ENCODE assay signal across 1 cellular context in genomic region chr5:18792145-18792544, GRCh38.
TF ChIP-seq lines count a peak whose summit lies in the region.

No MANE protein-coding gene starts in this region.

TF ChIP-seq in HEK293, 187 proteins besides CTCF, POLR2A, EP300 and RAD21 (continued from another document and continues in another):
- no peak for TF ChIP-seq ZNF513 (tag by site-specific recombination; IDR thresholded peaks at IDR 0.05)
- no peak for TF ChIP-seq ZSCAN16 (tag by site-specific recombination; IDR thresholded peaks at IDR 0.05)
- TF ChIP-seq MYNN (tag by site-specific recombination; IDR thresholded peaks at IDR 0.05; ENCODE audit: borderline replicate concordance) = no peak
- TF ChIP-seq ZNF174 (tag by site-specific recombination; IDR thresholded peaks at IDR 0.05) = no peak
- TF ChIP-seq YY2 (tag by site-specific recombination; IDR thresholded peaks at IDR 0.05) = no peak
- TF ChIP-seq HOXD13 (CRISPR knock-in tag; IDR thresholded peaks at IDR 0.05; ENCODE audit: borderline replicate concordance) = no peak
- no peak for TF ChIP-seq SALL2 (tag by site-specific recombination; IDR thresholded peaks at IDR 0.05; ENCODE audit: borderline replicate concordance)
- no peak for TF ChIP-seq FEZF1 (tag by site-specific recombination; IDR thresholded peaks at IDR 0.05)
- TF ChIP-seq SP7 (tag by site-specific recombination; IDR thresholded peaks at IDR 0.05) = peak; percentile 63
- no peak for TF ChIP-seq ZNF114 (tag by site-specific recombination; IDR thresholded peaks at IDR 0.05)
- TF ChIP-seq ZNF624 (tag by site-specific recombination; IDR thresholded peaks at IDR 0.05) = no peak
- no peak for TF ChIP-seq ZBTB7A (tag by site-specific recombination; IDR thresholded peaks at IDR 0.05; ENCODE audit: low read depth)
- TF ChIP-seq ZNF785 (tag by site-specific recombination; IDR thresholded peaks at IDR 0.05) = no peak
- no peak for TF ChIP-seq BCL11A (tag by site-specific recombination; IDR thresholded peaks at IDR 0.05; ENCODE audit: low read depth)
- no peak for TF ChIP-seq ZNF747 (tag by site-specific recombination; IDR thresholded peaks at IDR 0.05)
- peak; percentile 44; the same call in 1 of the 2 replicates for TF ChIP-seq HIC1 (tag by site-specific recombination; IDR thresholded peaks at IDR 0.05)
- no peak for TF ChIP-seq ZNF18 (tag by site-specific recombination; IDR thresholded peaks at IDR 0.05)
- TF ChIP-seq ZNF449 (tag by site-specific recombination; IDR thresholded peaks at IDR 0.05) = no peak
- no peak for TF ChIP-seq ZBTB26 (tag by site-specific recombination; optimal IDR thresholded peaks at IDR 0.05)
- no peak for TF ChIP-seq ZSCAN4 (tag by site-specific recombination; IDR thresholded peaks at IDR 0.05)
- TF ChIP-seq TSHZ1 (tag by site-specific recombination; IDR thresholded peaks at IDR 0.05; ENCODE audit: borderline replicate concordance) = no peak
- TF ChIP-seq SP3 (tag by site-specific recombination; IDR thresholded peaks at IDR 0.05) = no peak
- no peak for TF ChIP-seq ZNF791 (tag by site-specific recombination; IDR thresholded peaks at IDR 0.05)
- no peak for TF ChIP-seq ZNF707 (tag by site-specific recombination; IDR thresholded peaks at IDR 0.05)
- peak; percentile 75 for TF ChIP-seq KLF8 (tag by site-specific recombination; IDR thresholded peaks at IDR 0.05)
- no peak for TF ChIP-seq ZNF146 (tag by site-specific recombination; IDR thresholded peaks at IDR 0.05)
- TF ChIP-seq ZNF654 (tag by site-specific recombination; IDR thresholded peaks at IDR 0.05; ENCODE audit: low read depth) = no peak
- TF ChIP-seq ZNF423 (tag by site-specific recombination; IDR thresholded peaks at IDR 0.05) = no peak
- no peak for TF ChIP-seq OVOL3 (tag by site-specific recombination; IDR thresholded peaks at IDR 0.05)
- TF ChIP-seq ZNF335 (tag by site-specific recombination; conservative IDR thresholded peaks at IDR 0.05) = peak; percentile 78
- no peak for TF ChIP-seq GLI2 (tag by site-specific recombination; IDR thresholded peaks at IDR 0.05; ENCODE audit: borderline replicate concordance, low read depth)
- TF ChIP-seq ZNF660 (tag by site-specific recombination; IDR thresholded peaks at IDR 0.05) = 0 out of 2 replicates have a peak, but pooled peaks have one; percentile 41
- TF ChIP-seq ZNF843 (tag by site-specific recombination; IDR thresholded peaks at IDR 0.05) = no peak
- TF ChIP-seq PRDM4 (tag by site-specific recombination; IDR thresholded peaks at IDR 0.05) = no peak
- no peak for TF ChIP-seq YY1 (tag by site-specific recombination; IDR thresholded peaks at IDR 0.05)
- no peak for TF ChIP-seq ELK4 (IDR thresholded peaks at IDR 0.05; ENCODE audit: borderline replicate concordance, low read depth, low read length)
- TF ChIP-seq ZFHX2 (tag by site-specific recombination; conservative IDR thresholded peaks at IDR 0.05) = no peak
- no peak for TF ChIP-seq ZNF155 (tag by site-specific recombination; IDR thresholded peaks at IDR 0.05)
- no peak for TF ChIP-seq ZNF23 (tag by site-specific recombination; IDR thresholded peaks at IDR 0.05; ENCODE audit: borderline replicate concordance)
- no peak for TF ChIP-seq ZSCAN5A (tag by site-specific recombination; IDR thresholded peaks at IDR 0.05)
- TF ChIP-seq ZNF645 (tag by site-specific recombination; IDR thresholded peaks at IDR 0.05) = no peak
- no peak for TF ChIP-seq ZNF324 (tag by site-specific recombination; IDR thresholded peaks at IDR 0.05)
